ENCODE assay signal across 17 cellular contexts in the genomic region with DNA sequence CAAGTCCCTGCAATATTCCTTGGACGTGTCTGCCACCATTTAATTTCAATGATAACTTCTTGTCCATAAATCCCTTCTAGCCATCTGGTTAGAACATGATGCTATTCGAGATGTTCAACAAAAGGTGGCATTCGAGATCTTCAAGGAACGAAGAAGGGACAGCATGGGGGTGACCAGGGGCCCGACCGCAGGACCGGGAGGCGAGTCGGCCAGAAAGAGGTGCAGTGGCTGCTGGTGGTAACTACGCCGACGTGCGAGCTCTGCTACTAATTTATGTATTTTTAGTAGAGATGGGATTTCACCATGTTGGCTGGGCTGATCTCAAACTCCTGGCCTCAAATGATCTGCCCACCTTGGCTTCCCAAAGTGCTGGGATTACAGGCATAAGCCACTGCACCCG.
"Had no signal": no experiment of that assay in that cellular context is flagged by ENCODE, and none has a peak within 500 bp of the region (broad histone marks: within the 10 kb centered on the region; RNA-seq: fewer than 3 reads in every experiment).

No MANE protein-coding gene starts in this region.

- H3K36me3 ChIP-seq: pancreas, WERI-Rb-1 had no signal

- H3K27ac Mint-ChIP-seq: memory B cell; stimulated activated naive CD8-positive, alpha-beta T cell treated with anti-CD3 and anti-CD28 coated beads, Interleukin-15, amount 100 ng/mL, for 72 hours had no signal

- H3K4me3 ChIP-seq: esophagus squamous epithelium, pancreas, SJSA1, testis had no signal

- H3K9me3 Mint-ChIP-seq: activated CD4-positive, alpha-beta T cell treated with anti-CD3 and anti-CD28 coated beads, Interleukin-2, amount 10 ng/mL, durations not matched to agents 7 days and 5 days; activated T-cell treated with anti-CD3 and anti-CD28 coated beads, Interleukin-2, amount 50 U/mL, for 24 hours; memory B cell; stimulated activated naive CD8-positive, alpha-beta T cell treated with anti-CD3 and anti-CD28 coated beads, Interleukin-15, amount 100 ng/mL, for 72 hours had no signal

- ATAC-seq: left lobe of liver, pancreas had no signal

- H3K36me3 Mint-ChIP-seq: memory B cell had no signal

- H3K4me3 Mint-ChIP-seq: activated CD4-positive, alpha-beta T cell treated with anti-CD3 and anti-CD28 coated beads, Interleukin-2, amount 10 ng/mL, durations not matched to agents 7 days and 5 days; activated T-cell treated with anti-CD3 and anti-CD28 coated beads, Interleukin-2, amount 50 U/mL, for 24 hours; memory B cell; stimulated activated naive CD8-positive, alpha-beta T cell treated with anti-CD3 and anti-CD28 coated beads, Interleukin-15, amount 100 ng/mL, for 72 hours had no signal

- H3K27me3 Mint-ChIP-seq: activated CD4-positive, alpha-beta T cell treated with anti-CD3 and anti-CD28 coated beads, Interleukin-2, amount 10 ng/mL, durations not matched to agents 7 days and 5 days; activated T-cell treated with anti-CD3 and anti-CD28 coated beads, Interleukin-2, amount 50 U/mL, for 24 hours; memory B cell; stimulated activated naive CD8-positive, alpha-beta T cell treated with anti-CD3 and anti-CD28 coated beads, Interleukin-15, amount 100 ng/mL, for 72 hours had no signal

- DNase-seq: activated CD4-positive, alpha-beta T cell treated with anti-CD3 and anti-CD28 coated beads, Interleukin-2, amount 10 ng/mL, durations not matched to agents 7 days and 5 days; activated naive CD4-positive, alpha-beta T cell treated with Interleukin-2 at 50 U/mL for 16 hours; activated T-cell treated with anti-CD3 and anti-CD28 coated beads, Interleukin-2, amount 50 U/mL, for 24 hours; central memory CD4-positive, alpha-beta T cell; dermis blood vessel endothelial cell; esophagus squamous epithelium; head of caudate nucleus; islet precursor cell; pancreas; stimulated activated CD4-positive, alpha-beta T cell treated with anti-CD3 and anti-CD28 coated beads, Interleukin-4, amount 100 ng/mL, for 1 hour; stimulated activated CD8-positive, alpha-beta memory T cell treated with anti-CD3 and anti-CD28 coated beads, Interleukin-4, amount 100 ng/mL, for 48 hours; stimulated activated naive CD8-positive, alpha-beta T cell treated with anti-CD3 and anti-CD28 coated beads, Interleukin-15, amount 100 ng/mL, for 72 hours; testis; WERI-Rb-1 had no signal

- H3K27ac ChIP-seq: esophagus squamous epithelium, pancreas, SJSA1, WERI-Rb-1 had no signal

- H3K9me3 ChIP-seq: esophagus squamous epithelium, pancreas, SJSA1, testis had no signal

- H3K27me3 ChIP-seq: esophagus squamous epithelium, pancreas, SJSA1, testis had no signal
